8 cellular contexts compared by ENCODE assay signal in genomic region chr3:44478055-44478468, GRCh38. TPM values are rescaled to one million over a fixed set of nuclear protein-coding genes. Genes with fewer than 3 reads are reported as not detected.
A peak's percentile ranks its signal among the peaks of the same experiment; 100 is the strongest.
DNase-seq lines count a peak whose midpoint lies in the region; ATAC-seq and TF ChIP-seq lines count a peak whose summit lies in the region.

No MANE protein-coding gene starts in this region.

- H3K9me3 ChIP-seq in Panc1 (ENCODE audit: control insufficient read depth, insufficient read depth, low read depth, low read length) = no peaks in the 10 kb centered on the region
- H3K9me3 ChIP-seq in fibroblast of lung (ENCODE audit: control insufficient read depth, insufficient read depth, low read depth, low read length) = no peaks in the 10 kb centered on the region
- no peaks in the 10 kb centered on the region for H3K9me3 ChIP-seq in sigmoid colon

- H3K27me3 ChIP-seq in Panc1 (ENCODE audit: control insufficient read depth, insufficient read depth, low read length) (no peaks in the 10 kb centered on the region), fibroblast of lung (ENCODE audit: control insufficient read depth, insufficient read depth, low read length) (no peaks in the 10 kb centered on the region), sigmoid colon (no peaks in the 10 kb centered on the region)

- H3K36me3 ChIP-seq in Panc1 (ENCODE audit: control insufficient read depth, insufficient read depth, low read length) (peaks cover 3% of the 10 kb centered on the region), fibroblast of lung (ENCODE audit: control insufficient read depth, insufficient read depth, low read length) (no peaks in the 10 kb centered on the region), sigmoid colon (no peaks in the 10 kb centered on the region)

- no peak for TF ChIP-seq CTCF in GM20000 (IDR thresholded peaks at IDR 0.05; ENCODE audit: extremely low read depth, missing control alignments)
- no peak for TF ChIP-seq CTCF in Panc1 (IDR thresholded peaks at IDR 0.05)
- TF ChIP-seq CTCF in fibroblast of lung (conservative IDR thresholded peaks at IDR 0.05 in 1 of 2, IDR thresholded peaks at IDR 0.05 in 1 of 2; ENCODE audit: low read depth in 1 of 2, low read length in 2 of 2) = no peak
- TF ChIP-seq CTCF in sigmoid colon (IDR thresholded peaks at IDR 0.05) = no peak

- peak; percentile 24 for DNase-seq in GM20000 (ENCODE audit: low spot score)
- DNase-seq in Panc1 (ENCODE audit: low read depth, low spot score) = no peak
- DNase-seq in fibroblast of lung (ENCODE audit: low read depth in 2 of 2) = no peak
- DNase-seq in sigmoid colon = no peak
- DNase-seq in NCI-H526 treated with DMSO at 0.1 percent for 48 hours (lab: John Stamatoyannopoulos, UW) = no peak
- no peak for DNase-seq in glomerular visceral epithelial cell (ENCODE audit: extremely low spot score)
- no peak for DNase-seq in kidney tubule cell (ENCODE audit: low spot score)

- peaks cover 30% of the 10 kb centered on the region for H3K79me2 ChIP-seq in fibroblast of lung (ENCODE audit: control insufficient read depth, insufficient read depth, low read length)

- H3K27ac ChIP-seq in Panc1 (ENCODE audit: low read length) (peak overlapping the region; percentile 88), fibroblast of lung (ENCODE audit: insufficient read depth, low read length) (peak overlapping the region; percentile 57), sigmoid colon (peak overlapping the region in 2 of 4 donors; percentile 85 to 87)

- peak overlapping the region; percentile 75 for H3K9ac ChIP-seq in fibroblast of lung (ENCODE audit: insufficient read depth, low read length)

- POLR2A ChIA-PET in Panc1 (lab: Charles Lee) = interaction anchor here (0.6 kb wide), 1 partner anchor 1228 kb away, joined by 3 read pairs; no protein-coding TSS in a partner anchor

- BruUV-seq in Panc1 (replicated peaks; lab: Mats Ljungman, UMichigan) = no TSS peak

- in situ Hi-C loops in Panc1 (cut with HindIII; ENCODE audit: low pct_unique_long_range_greater_than_20kb, low sequenced_read_pairs) = no loop called here

- 53 to 71% methylated on average over 4 of the region's 4 CpGs for WGBS in sigmoid colon, 2 donors

- peak overlapping the region; percentile 98 for H3K4me2 ChIP-seq in fibroblast of lung (ENCODE audit: extremely low read depth, insufficient read depth, low read length)

- intact Hi-C loops in Panc1 (cut with micrococcal nuclease; ENCODE audit: unreplicated experiment) (no loop called here), sigmoid colon (cut with DNase I) (no loop called here)

- CTCF ChIA-PET in Panc1 (lab: Charles Lee) = no interaction called here

- peak overlapping the region; percentile 99 for H2AFZ ChIP-seq in fibroblast of lung (ENCODE audit: low read length)

- ATAC-seq in Panc1 (peak; percentile 35), GM18520 (IDR thresholded peaks at IDR 0.05; ENCODE audit: unreplicated experiment) (no peak)

- no peak for TF ChIP-seq POLR2A in sigmoid colon (IDR thresholded peaks at IDR 0.05)

- H3K4me1 ChIP-seq in Panc1 (ENCODE audit: control insufficient read depth, insufficient read depth, low read length) (peaks cover 7% of the 10 kb centered on the region), fibroblast of lung (ENCODE audit: control insufficient read depth, extremely low read depth, insufficient read depth, low read length) (peaks cover 5% of the 10 kb centered on the region), sigmoid colon (peaks cover 0 to 28% (median 18%) of the 10 kb centered on the region in 4 donors)

- no peak for TF ChIP-seq EP300 in sigmoid colon (IDR thresholded peaks at IDR 0.05)

- no peaks in the 10 kb centered on the region for H4K20me1 ChIP-seq in fibroblast of lung (ENCODE audit: control insufficient read depth, extremely low read depth, insufficient read depth, low read length)

- H3K4me3 ChIP-seq in Panc1 (ENCODE audit: low read depth in 2 of 2, low read length in 2 of 2) (peak overlapping the region; percentile 68), fibroblast of lung (replicated peaks in 1 of 4; ENCODE audit: control extremely low read depth in 1 of 4, insufficient read depth in 1 of 4, low read depth in 3 of 4, low read length in 4 of 4) (peak overlapping the region; percentile 52 to 78 (median 68)), sigmoid colon (peak overlapping the region in 3 of 4 donors; percentile 74 to 92 (median 90))

RNA-seq across cellular contexts. Expression of gene ZNF445, which starts 0.6 kb away (rescaled TPM):
- total RNA-seq in Panc1 (2021; ENCODE audit: unreplicated experiment) (11.9 TPM), fibroblast of lung (7.7 and 9.1 TPM in 2 replicates), sigmoid colon (10 to 100 TPM in 2 of 4 donors, 1 to 10 TPM in 2; 7.1 to 13.3 (median 10.6) TPM)
- polyA plus RNA-seq in Panc1 (2012; ENCODE audit: insufficient read length) = 2.0 TPM
- polyA plus RNA-seq in fibroblast of lung (4.0 and 4.5 TPM in 2 replicates), sigmoid colon (1 to 10 TPM; 1.2 to 6.5 (median 1.2) TPM)
- 3.7 and 5.4 TPM in 2 replicates for polyA plus RNA-seq in fibroblast of lung (2012)
- 6.4 and 17.2 TPM in 2 replicates for polyA minus RNA-seq in fibroblast of lung (ENCODE audit: low replicate concordance)
